In genomic region chr1:53592521-53592982, GRCh38 we compare ENCODE assay signal across 1 cellular context.
TF ChIP-seq lines count a peak whose summit lies in the region.

No MANE protein-coding gene starts in this region.

TF ChIP-seq in GM23338, 12 proteins besides CTCF, POLR2A, EP300 and RAD21:
- no peak for TF ChIP-seq ZNF462 (CRISPR knock-in tag; IDR thresholded peaks at IDR 0.05)
- TF ChIP-seq STAT1 (IDR thresholded peaks at IDR 0.05; ENCODE audit: unreplicated experiment), result no peak
- no peak for TF ChIP-seq ZNF114 (CRISPR knock-in tag; IDR thresholded peaks at IDR 0.05)
- no peak for TF ChIP-seq JUNB (IDR thresholded peaks at IDR 0.05; ENCODE audit: unreplicated experiment)
